In the genomic region with DNA sequence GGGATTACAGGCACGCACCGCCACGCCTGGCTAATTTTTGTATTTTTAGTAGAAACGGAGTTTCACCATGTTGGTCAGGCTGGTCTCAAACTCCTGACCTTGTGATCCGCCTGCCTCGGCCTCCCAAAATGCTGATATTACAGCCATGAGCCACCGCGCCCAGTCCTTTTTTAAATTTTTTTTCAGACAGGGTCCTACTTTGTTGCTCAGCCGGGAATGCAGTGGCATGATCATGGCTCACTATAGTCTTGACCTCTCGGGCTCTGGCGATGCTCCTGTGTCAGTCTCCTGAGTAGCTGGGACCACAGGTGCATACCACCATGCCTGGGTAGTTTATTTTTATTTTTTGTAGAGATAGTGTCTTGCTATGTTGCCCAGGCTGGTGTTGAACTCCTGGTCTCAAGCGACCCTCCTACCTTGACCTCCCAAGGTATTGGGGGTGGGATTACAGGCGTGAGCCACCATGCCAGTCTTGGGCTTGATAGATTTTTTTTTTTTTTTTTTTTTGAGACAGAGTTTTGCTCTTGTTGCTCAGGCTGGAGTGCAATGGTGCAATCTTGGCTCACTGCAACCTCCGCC, we compare ENCODE assay signal across 2 cellular contexts.
TF ChIP-seq lines count a peak whose summit lies in the region.

No MANE protein-coding gene starts in this region.

TF ChIP-seq in WTC11, 78 proteins besides CTCF, POLR2A, EP300 and RAD21:
- peak; percentile 67 for TF ChIP-seq ZNF121 (CRISPR knock-in tag; IDR thresholded peaks at IDR 0.05)

TF ChIP-seq in HepG2, 621 proteins besides CTCF, POLR2A, EP300 and RAD21:
- peak; percentile 70; the same call in 1 of the 2 replicates for TF ChIP-seq ZNF121 (CRISPR knock-in tag; IDR thresholded peaks at IDR 0.05)
TF ChIP-seq in HepG2: peak in this region for 1; not testable (repeated sequence) for 620.
